Comparison of ENCODE assay signal across 25 cellular contexts in genomic region chr12:130998136-130998535, GRCh38. TPM values are rescaled to one million over a fixed set of nuclear protein-coding genes. Genes with fewer than 3 reads are reported as not detected.
"Had no signal": no experiment of that assay in that cellular context is flagged by ENCODE, and none has a peak within 500 bp of the region (broad histone marks: within the 10 kb centered on the region; RNA-seq: fewer than 3 reads in every experiment).

No MANE protein-coding gene starts in this region.

- ATAC-seq: naive thymus-derived CD4-positive, alpha-beta T cell; natural killer cell; pancreas; psoas muscle; right cardiac atrium; stimulated activated memory B cell treated with anti-CD40 and anti-IgM and Interleukin-4, amounts not matched to agents 10 μg/mL and 1 μg/mL and 100 μg/mL, for 72 hours; stimulated activated naive CD8-positive, alpha-beta T cell treated with anti-CD3 and anti-CD28 coated beads, Interleukin-15, amount 100 ng/mL, for 72 hours; stimulated activated naive CD8-positive, alpha-beta T cell treated with anti-CD3 and anti-CD28 coated beads, Interleukin-15, Interleukin-2, amounts not matched to agents 100 U/mL and 50 U/mL, for 24 hours; upper lobe of right lung had no signal

- H3K9me3 ChIP-seq: pancreas, psoas muscle, sigmoid colon, suprapubic skin, testis, tibial artery, transverse colon, upper lobe of right lung, uterus had no signal

- H3K27me3 ChIP-seq: neural progenitor cell, pancreas, sigmoid colon, suprapubic skin, testis, tibial artery, transverse colon, upper lobe of right lung, uterus had no signal

- DNase-seq: naive thymus-derived CD4-positive, alpha-beta T cell; natural killer cell; occipital lobe; psoas muscle; right cardiac atrium; sigmoid colon; small intestine; stimulated activated CD4-positive, alpha-beta T cell treated with anti-CD3 and anti-CD28 coated beads, Interleukin-12 subunit alpha, Interleukin-12 subunit beta, amount 100 ng/mL, for 4 hours; stimulated activated CD4-positive, alpha-beta T cell treated with anti-CD3 and anti-CD28 coated beads, Interleukin-1b, Interleukin-23, amount 100 ng/mL, for 48 hours; stimulated activated CD4-positive, alpha-beta T cell treated with anti-CD3 and anti-CD28 coated beads, Interleukin-4, amount 100 ng/mL, for 1 hour; stimulated activated CD4-positive, alpha-beta T cell treated with anti-CD3 and anti-CD28 coated beads, Interleukin-4, amount 100 ng/mL, for 4 hours; stimulated activated CD8-positive, alpha-beta memory T cell treated with anti-CD3 and anti-CD28 coated beads, Interleukin-4, amount 100 ng/mL, for 48 hours; stimulated activated naive CD4-positive, alpha-beta T cell; stimulated activated naive CD8-positive, alpha-beta T cell treated with anti-CD3 and anti-CD28 coated beads, Interleukin-15, amount 100 ng/mL, for 72 hours; stimulated activated naive CD8-positive, alpha-beta T cell treated with anti-CD3 and anti-CD28 coated beads, Interleukin-15, Interleukin-2, amounts not matched to agents 100 U/mL and 50 U/mL, for 24 hours; substantia nigra; testis; tibial artery; transverse colon; upper lobe of right lung; uterus had no signal

- H2AFZ ChIP-seq: neural progenitor cell had no signal

- H3K36me3 ChIP-seq: neural progenitor cell, pancreas, sigmoid colon, suprapubic skin, transverse colon, upper lobe of right lung, uterus had no signal

- H3K4me1 ChIP-seq: pancreas, suprapubic skin, tibial artery, transverse colon, uterus had no signal

- H3K27ac ChIP-seq: neural progenitor cell, pancreas, psoas muscle, sigmoid colon, suprapubic skin, testis, tibial artery, transverse colon, upper lobe of right lung, uterus had no signal

- FAIRE-seq: pancreas, small intestine had no signal

- H3K4me3 ChIP-seq: neural progenitor cell, pancreas, psoas muscle, sigmoid colon, suprapubic skin, testis, tibial artery, transverse colon, upper lobe of right lung, uterus had no signal

- H3K4me2 ChIP-seq: neural progenitor cell had no signal

RNA-seq across cellular contexts. Expression of gene ADGRD1, which starts 44.4 kb away (rescaled TPM):
- polyA plus RNA-seq: naive thymus-derived CD4-positive, alpha-beta T cell had no signal
